1 cellular context compared by ENCODE assay signal in the genomic region with DNA sequence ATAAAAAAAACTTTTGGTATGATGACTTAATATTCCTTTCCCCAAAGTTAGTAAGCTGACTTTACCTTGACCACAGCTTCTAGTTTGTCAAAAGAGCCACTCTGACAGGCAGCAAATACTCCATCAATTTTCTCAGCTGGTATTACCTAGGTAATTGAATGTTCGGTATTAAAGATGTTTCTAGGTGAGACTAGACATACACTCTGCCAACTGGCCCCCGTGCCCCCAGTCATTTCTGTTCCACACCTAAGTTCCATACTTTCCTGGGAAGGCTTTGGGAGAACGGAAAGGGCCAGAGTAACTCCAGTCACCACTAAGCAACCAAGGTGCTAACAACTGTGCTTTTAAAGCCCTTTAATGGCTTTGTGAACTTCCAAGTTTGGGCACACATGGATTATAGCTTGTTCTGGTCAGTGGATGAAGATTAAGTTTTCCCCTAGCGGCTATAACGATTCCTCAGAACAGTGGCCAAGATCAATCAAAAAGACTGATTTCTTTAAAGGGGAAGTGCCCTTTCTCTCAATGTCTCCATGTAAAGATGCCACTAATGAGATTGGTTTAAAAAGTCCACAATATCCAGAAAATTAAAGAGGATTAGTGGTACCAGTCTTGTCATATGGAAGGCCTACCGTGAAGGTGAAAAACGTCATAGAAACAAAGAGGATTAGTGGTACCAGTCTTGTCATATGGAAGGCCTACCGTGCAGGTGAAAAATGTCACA.
TF ChIP-seq lines count a peak whose summit lies in the region.

No MANE protein-coding gene starts in this region.

TF ChIP-seq in HEK293, 187 proteins besides CTCF, POLR2A, EP300 and RAD21 (continued from another document):
- TF ChIP-seq, protein P1, sequence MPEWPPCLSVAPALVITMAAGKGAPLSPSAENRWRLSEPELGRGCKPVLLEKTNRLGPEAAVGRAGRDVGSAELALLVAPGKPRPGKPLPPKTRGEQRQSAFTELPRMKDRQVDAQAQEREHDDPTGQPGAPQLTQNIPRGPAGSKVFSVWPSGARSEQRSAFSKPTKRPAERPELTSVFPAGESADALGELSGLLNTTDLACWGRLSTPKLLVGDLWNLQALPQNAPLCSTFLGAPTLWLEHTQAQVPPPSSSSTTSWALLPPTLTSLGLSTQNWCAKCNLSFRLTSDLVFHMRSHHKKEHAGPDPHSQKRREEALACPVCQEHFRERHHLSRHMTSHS (tag by site-specific recombination; IDR thresholded peaks at IDR 0.05): no peak
- TF ChIP-seq, protein P2, sequence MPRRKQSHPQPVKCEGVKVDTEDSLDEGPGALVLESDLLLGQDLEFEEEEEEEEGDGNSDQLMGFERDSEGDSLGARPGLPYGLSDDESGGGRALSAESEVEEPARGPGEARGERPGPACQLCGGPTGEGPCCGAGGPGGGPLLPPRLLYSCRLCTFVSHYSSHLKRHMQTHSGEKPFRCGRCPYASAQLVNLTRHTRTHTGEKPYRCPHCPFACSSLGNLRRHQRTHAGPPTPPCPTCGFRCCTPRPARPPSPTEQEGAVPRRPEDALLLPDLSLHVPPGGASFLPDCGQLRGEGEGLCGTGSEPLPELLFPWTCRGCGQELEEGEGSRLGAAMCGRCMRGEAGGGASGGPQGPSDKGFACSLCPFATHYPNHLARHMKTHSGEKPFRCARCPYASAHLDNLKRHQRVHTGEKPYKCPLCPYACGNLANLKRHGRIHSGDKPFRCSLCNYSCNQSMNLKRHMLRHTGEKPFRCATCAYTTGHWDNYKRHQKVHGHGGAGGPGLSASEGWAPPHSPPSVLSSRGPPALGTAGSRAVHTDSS (tag by site-specific recombination; IDR thresholded peaks at IDR 0.05): no peak
- TF ChIP-seq ZNF138 (tag by site-specific recombination; IDR thresholded peaks at IDR 0.05; ENCODE audit: borderline replicate concordance) (no peak), ZNF2 (tag by site-specific recombination; IDR thresholded peaks at IDR 0.05) (no peak), HOXA7 (CRISPR knock-in tag; IDR thresholded peaks at IDR 0.05; ENCODE audit: borderline replicate concordance) (no peak), REPIN1 (tag by site-specific recombination; IDR thresholded peaks at IDR 0.05; ENCODE audit: low read depth) (no peak), ZNF654 (tag by site-specific recombination; IDR thresholded peaks at IDR 0.05; ENCODE audit: low read depth) (no peak), ZBTB17 (tag by site-specific recombination; IDR thresholded peaks at IDR 0.05) (peak; percentile 45), ZSCAN23 (tag by site-specific recombination; IDR thresholded peaks at IDR 0.05) (no peak), ZNF600 (tag by site-specific recombination; IDR thresholded peaks at IDR 0.05) (peak; percentile 91), ZNF274 (IDR thresholded peaks at IDR 0.05; ENCODE audit: low read length) (no peak), ZNF274 (tag by site-specific recombination; IDR thresholded peaks at IDR 0.05; ENCODE audit: borderline replicate concordance) (no peak), ZFHX2 (tag by site-specific recombination; conservative IDR thresholded peaks at IDR 0.05) (no peak), ZNF423 (tag by site-specific recombination; IDR thresholded peaks at IDR 0.05) (no peak), ZNF114 (tag by site-specific recombination; IDR thresholded peaks at IDR 0.05) (no peak), KLF9 (tag by site-specific recombination; IDR thresholded peaks at IDR 0.05; ENCODE audit: low read depth) (no peak), SETDB1 (IDR thresholded peaks at IDR 0.05; ENCODE audit: insufficient read length, low read length) (no peak), ZNF596 (tag by site-specific recombination; IDR thresholded peaks at IDR 0.05) (no peak), ZNF10 (tag by site-specific recombination; IDR thresholded peaks at IDR 0.05) (0 out of 2 replicates have a peak, but pooled peaks have one; percentile 10), ZNF530 (tag by site-specific recombination; IDR thresholded peaks at IDR 0.05; ENCODE audit: low read depth) (0 out of 2 replicates have a peak, but pooled peaks have one; percentile 19), ZNF624 (tag by site-specific recombination; IDR thresholded peaks at IDR 0.05) (no peak), ZNF214 (tag by site-specific recombination; IDR thresholded peaks at IDR 0.05; ENCODE audit: borderline replicate concordance) (no peak), BCL11B (tag by site-specific recombination; IDR thresholded peaks at IDR 0.05; ENCODE audit: low read depth) (no peak; the same call in 1 of the 2 replicates), ZNF292 (tag by site-specific recombination; IDR thresholded peaks at IDR 0.05; ENCODE audit: borderline replicate concordance, low read depth) (no peak), ZBTB1 (tag by site-specific recombination; IDR thresholded peaks at IDR 0.05) (no peak), ZNF184 (tag by site-specific recombination; IDR thresholded peaks at IDR 0.05) (no peak), ZFP37 (tag by site-specific recombination; IDR thresholded peaks at IDR 0.05) (no peak; the same call in 1 of the 2 replicates), ZNF394 (tag by site-specific recombination; IDR thresholded peaks at IDR 0.05; ENCODE audit: borderline replicate concordance) (no peak), FEZF1 (tag by site-specific recombination; IDR thresholded peaks at IDR 0.05) (peak; percentile 89), MEIS1 (CRISPR knock-in tag; IDR thresholded peaks at IDR 0.05; ENCODE audit: borderline replicate concordance) (no peak), ZNF777 (tag by site-specific recombination; IDR thresholded peaks at IDR 0.05; ENCODE audit: borderline replicate concordance) (no peak), BCL11A (tag by site-specific recombination; IDR thresholded peaks at IDR 0.05; ENCODE audit: low read depth) (peak; percentile 86; the same call in 1 of the 2 replicates)
- TF ChIP-seq, protein P3, sequence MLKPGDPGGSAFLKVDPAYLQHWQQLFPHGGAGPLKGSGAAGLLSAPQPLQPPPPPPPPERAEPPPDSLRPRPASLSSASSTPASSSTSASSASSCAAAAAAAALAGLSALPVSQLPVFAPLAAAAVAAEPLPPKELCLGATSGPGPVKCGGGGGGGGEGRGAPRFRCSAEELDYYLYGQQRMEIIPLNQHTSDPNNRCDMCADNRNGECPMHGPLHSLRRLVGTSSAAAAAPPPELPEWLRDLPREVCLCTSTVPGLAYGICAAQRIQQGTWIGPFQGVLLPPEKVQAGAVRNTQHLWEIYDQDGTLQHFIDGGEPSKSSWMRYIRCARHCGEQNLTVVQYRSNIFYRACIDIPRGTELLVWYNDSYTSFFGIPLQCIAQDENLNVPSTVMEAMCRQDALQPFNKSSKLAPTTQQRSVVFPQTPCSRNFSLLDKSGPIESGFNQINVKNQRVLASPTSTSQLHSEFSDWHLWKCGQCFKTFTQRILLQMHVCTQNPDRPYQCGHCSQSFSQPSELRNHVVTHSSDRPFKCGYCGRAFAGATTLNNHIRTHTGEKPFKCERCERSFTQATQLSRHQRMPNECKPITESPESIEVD (tag by site-specific recombination; IDR thresholded peaks at IDR 0.05): peak; percentile 2; the same call in 1 of the 2 replicates
- TF ChIP-seq, protein P4, sequence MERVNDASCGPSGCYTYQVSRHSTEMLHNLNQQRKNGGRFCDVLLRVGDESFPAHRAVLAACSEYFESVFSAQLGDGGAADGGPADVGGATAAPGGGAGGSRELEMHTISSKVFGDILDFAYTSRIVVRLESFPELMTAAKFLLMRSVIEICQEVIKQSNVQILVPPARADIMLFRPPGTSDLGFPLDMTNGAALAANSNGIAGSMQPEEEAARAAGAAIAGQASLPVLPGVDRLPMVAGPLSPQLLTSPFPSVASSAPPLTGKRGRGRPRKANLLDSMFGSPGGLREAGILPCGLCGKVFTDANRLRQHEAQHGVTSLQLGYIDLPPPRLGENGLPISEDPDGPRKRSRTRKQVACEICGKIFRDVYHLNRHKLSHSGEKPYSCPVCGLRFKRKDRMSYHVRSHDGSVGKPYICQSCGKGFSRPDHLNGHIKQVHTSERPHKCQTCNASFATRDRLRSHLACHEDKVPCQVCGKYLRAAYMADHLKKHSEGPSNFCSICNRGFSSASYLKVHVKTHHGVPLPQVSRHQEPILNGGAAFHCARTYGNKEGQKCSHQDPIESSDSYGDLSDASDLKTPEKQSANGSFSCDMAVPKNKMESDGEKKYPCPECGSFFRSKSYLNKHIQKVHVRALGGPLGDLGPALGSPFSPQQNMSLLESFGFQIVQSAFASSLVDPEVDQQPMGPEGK (tag by site-specific recombination; IDR thresholded peaks at IDR 0.05): peak; percentile 56
- TF ChIP-seq, protein P5, sequence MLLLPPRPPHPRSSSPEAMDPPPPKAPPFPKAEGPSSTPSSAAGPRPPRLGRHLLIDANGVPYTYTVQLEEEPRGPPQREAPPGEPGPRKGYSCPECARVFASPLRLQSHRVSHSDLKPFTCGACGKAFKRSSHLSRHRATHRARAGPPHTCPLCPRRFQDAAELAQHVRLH (tag by site-specific recombination; IDR thresholded peaks at IDR 0.05): no peak
- TF ChIP-seq, protein P6, sequence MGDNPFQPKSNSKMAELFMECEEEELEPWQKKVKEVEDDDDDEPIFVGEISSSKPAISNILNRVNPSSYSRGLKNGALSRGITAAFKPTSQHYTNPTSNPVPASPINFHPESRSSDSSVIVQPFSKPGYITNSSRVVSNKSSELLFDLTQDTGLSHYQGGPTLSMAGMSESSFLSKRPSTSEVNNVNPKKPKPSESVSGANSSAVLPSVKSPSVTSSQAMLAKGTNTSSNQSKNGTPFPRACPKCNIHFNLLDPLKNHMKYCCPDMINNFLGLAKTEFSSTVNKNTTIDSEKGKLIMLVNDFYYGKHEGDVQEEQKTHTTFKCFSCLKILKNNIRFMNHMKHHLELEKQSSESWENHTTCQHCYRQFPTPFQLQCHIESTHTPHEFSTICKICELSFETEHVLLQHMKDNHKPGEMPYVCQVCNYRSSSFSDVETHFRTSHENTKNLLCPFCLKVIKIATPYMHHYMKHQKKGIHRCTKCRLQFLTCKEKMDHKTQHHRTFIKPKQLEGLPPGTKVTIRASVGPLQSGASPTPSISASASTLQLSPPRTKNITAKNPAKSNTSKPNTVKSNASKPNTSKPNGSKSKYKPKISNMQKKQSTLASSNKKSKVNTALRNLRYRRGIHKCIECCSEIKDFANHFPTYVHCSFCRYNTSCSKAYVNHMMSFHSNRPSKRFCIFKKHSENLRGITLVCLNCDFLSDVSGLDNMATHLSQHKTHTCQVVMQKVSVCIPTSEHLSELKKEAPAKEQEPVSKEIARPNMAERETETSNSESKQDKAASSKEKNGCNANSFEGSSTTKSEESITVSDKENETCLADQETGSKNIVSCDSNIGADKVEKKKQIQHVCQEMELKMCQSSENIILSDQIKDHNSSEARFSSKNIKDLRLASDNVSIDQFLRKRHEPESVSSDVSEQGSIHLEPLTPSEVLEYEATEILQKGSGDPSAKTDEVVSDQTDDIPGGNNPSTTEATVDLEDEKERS (tag by site-specific recombination; IDR thresholded peaks at IDR 0.05): no peak
- TF ChIP-seq, protein P7, sequence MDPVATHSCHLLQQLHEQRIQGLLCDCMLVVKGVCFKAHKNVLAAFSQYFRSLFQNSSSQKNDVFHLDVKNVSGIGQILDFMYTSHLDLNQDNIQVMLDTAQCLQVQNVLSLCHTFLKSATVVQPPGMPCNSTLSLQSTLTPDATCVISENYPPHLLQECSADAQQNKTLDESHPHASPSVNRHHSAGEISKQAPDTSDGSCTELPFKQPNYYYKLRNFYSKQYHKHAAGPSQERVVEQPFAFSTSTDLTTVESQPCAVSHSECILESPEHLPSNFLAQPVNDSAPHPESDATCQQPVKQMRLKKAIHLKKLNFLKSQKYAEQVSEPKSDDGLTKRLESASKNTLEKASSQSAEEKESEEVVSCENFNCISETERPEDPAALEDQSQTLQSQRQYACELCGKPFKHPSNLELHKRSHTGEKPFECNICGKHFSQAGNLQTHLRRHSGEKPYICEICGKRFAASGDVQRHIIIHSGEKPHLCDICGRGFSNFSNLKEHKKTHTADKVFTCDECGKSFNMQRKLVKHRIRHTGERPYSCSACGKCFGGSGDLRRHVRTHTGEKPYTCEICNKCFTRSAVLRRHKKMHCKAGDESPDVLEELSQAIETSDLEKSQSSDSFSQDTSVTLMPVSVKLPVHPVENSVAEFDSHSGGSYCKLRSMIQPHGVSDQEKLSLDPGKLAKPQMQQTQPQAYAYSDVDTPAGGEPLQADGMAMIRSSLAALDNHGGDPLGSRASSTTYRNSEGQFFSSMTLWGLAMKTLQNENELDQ (tag by site-specific recombination; IDR thresholded peaks at IDR 0.05; ENCODE audit: low read depth): no peak
- TF ChIP-seq, protein P8, sequence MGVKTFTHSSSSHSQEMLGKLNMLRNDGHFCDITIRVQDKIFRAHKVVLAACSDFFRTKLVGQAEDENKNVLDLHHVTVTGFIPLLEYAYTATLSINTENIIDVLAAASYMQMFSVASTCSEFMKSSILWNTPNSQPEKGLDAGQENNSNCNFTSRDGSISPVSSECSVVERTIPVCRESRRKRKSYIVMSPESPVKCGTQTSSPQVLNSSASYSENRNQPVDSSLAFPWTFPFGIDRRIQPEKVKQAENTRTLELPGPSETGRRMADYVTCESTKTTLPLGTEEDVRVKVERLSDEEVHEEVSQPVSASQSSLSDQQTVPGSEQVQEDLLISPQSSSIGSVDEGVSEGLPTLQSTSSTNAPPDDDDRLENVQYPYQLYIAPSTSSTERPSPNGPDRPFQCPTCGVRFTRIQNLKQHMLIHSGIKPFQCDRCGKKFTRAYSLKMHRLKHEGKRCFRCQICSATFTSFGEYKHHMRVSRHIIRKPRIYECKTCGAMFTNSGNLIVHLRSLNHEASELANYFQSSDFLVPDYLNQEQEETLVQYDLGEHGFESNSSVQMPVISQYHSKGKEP (tag by site-specific recombination; IDR thresholded peaks at IDR 0.05): peak; percentile 6; the same call in 1 of the 2 replicates
- TF ChIP-seq, protein P9, sequence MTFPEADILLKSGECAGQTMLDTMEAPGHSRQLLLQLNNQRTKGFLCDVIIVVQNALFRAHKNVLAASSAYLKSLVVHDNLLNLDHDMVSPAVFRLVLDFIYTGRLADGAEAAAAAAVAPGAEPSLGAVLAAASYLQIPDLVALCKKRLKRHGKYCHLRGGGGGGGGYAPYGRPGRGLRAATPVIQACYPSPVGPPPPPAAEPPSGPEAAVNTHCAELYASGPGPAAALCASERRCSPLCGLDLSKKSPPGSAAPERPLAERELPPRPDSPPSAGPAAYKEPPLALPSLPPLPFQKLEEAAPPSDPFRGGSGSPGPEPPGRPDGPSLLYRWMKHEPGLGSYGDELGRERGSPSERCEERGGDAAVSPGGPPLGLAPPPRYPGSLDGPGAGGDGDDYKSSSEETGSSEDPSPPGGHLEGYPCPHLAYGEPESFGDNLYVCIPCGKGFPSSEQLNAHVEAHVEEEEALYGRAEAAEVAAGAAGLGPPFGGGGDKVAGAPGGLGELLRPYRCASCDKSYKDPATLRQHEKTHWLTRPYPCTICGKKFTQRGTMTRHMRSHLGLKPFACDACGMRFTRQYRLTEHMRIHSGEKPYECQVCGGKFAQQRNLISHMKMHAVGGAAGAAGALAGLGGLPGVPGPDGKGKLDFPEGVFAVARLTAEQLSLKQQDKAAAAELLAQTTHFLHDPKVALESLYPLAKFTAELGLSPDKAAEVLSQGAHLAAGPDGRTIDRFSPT (tag by site-specific recombination; IDR thresholded peaks at IDR 0.05): peak; percentile 46
